In genomic region chr9:126611592-126612328, GRCh38 we compare ENCODE assay signal across 8 cellular contexts. TPM values are rescaled to one million over a fixed set of nuclear protein-coding genes. Genes with fewer than 3 reads are reported as not detected.
DNase-seq lines count a peak whose midpoint lies in the region; ATAC-seq and TF ChIP-seq lines count a peak whose summit lies in the region.

No MANE protein-coding gene starts in this region.

- H4K5ac ChIP-seq in IMR-90 (ENCODE audit: low read depth, low read length): no peak overlapping the region

- no peak overlapping the region for H4K91ac ChIP-seq in IMR-90 (ENCODE audit: insufficient read depth, low read depth, low read length)

- no peak overlapping the region for H4K8ac ChIP-seq in IMR-90 (ENCODE audit: low read depth in 2 of 2, low read length in 2 of 2)

- H3K79me1 ChIP-seq in IMR-90 (ENCODE audit: low read depth in 1 of 2, low read length in 2 of 2): no peaks in the 10 kb centered on the region

- H2AK5ac ChIP-seq in IMR-90 (ENCODE audit: low read depth, low read length): no peak overlapping the region

- 0% methylated on average over 7 of the region's 43 CpGs; no CpG with 5 or more reads in 1 of the 2 experiments for WGBS in IMR-90 (ENCODE audit: extremely low coverage in 2 of 2, insufficient read length in 1 of 2), 2 experiments

- peaks cover 5% of the 10 kb centered on the region; the same call in 1 of the 2 replicates for H4K20me1 ChIP-seq in IMR-90 (ENCODE audit: insufficient read depth, low read length)

- H2AFZ ChIP-seq in IMR-90 (replicated peaks; ENCODE audit: low read length, poor library complexity) (peak overlapping the region; percentile 16), parathyroid adenoma (no peak overlapping the region)

- TF ChIP-seq RAD21 in IMR-90 (IDR thresholded peaks at IDR 0.05; ENCODE audit: low read length): peak; percentile 60

- H3K4me3 ChIP-seq in IMR-90 (ENCODE audit: insufficient read depth, low read depth, low read length): no peak overlapping the region
- H3K4me3 ChIP-seq in SJSA1: no peak overlapping the region
- H3K4me3 ChIP-seq in parathyroid adenoma (ENCODE audit: low read depth, low read length): peak overlapping the region; percentile 29
- H3K4me3 ChIP-seq in tibial artery: peak overlapping the region in 1 of 2 donors; percentile 39

- dilution Hi-C loops in IMR-90 (cut with HindIII; ENCODE audit: low sequenced_read_pairs, unreplicated experiment): no loop called here

- no peaks in the 10 kb centered on the region for H3K9me1 ChIP-seq in IMR-90 (ENCODE audit: insufficient read depth, low read length)

- TF ChIP-seq CTCF in IMR-90 (conservative IDR thresholded peaks at IDR 0.05; ENCODE audit: low read depth, low read length) (peak; percentile 67), parathyroid adenoma (IDR thresholded peaks at IDR 0.05) (peak; percentile 66), tibial artery (IDR thresholded peaks at IDR 0.05) (peak; percentile 67 to 86)

- H3K18ac ChIP-seq in IMR-90 (ENCODE audit: low read depth, low read length): no peak overlapping the region

- H2BK15ac ChIP-seq in IMR-90 (ENCODE audit: low read depth, low read length): no peak overlapping the region

- CTCF ChIA-PET in IMR-90 (lab: Yijun Ruan, JAX): interaction anchor here (0.9 kb wide), 1 partner anchor 170 kb away, joined by 4 read pairs; no protein-coding TSS in a partner anchor

- POLR2A ChIA-PET in IMR-90 (lab: Charles Lee; ENCODE audit: unreplicated experiment): no interaction called here

- DNase-seq in DMS 273 treated with DMSO at 0.1 percent for 48 hours (lab: John Stamatoyannopoulos, UW) (peak; percentile 22), IMR-90 (peak; percentile 40), SJSA1 (ENCODE audit: low read depth in 1 of 2, low spot score in 2 of 2) (peak; percentile 30 to 65), germinal center (ENCODE audit: low spot score) (peak; percentile 79), tibial artery (peak; percentile 67 to 73), NCI-H187 (lab: John Stamatoyannopoulos, UW) (no peak)
- peak; percentile 25 to 53 (median 45) for DNase-seq in activated naive CD4-positive, alpha-beta T cell (lab: John Stamatoyannopoulos, UW)

- H3K27ac ChIP-seq in IMR-90 (ENCODE audit: insufficient read depth, low read length) (no peak overlapping the region), SJSA1 (no peak overlapping the region), parathyroid adenoma (no peak overlapping the region), tibial artery (no peak overlapping the region)

- intact Hi-C loops in IMR-90 (cut with micrococcal nuclease): loop anchor here (1.0 kb wide), 1 partner anchor 170 kb away; no protein-coding TSS in a partner anchor
- intact Hi-C loops in tibial artery (cut with DNase I; ENCODE audit: low total_unique reads): no loop called here

- in situ Hi-C loops in IMR-90 (cut with MboI; ENCODE audit: low sequenced_read_pairs): loop anchor here (5.0 kb wide), 1 partner anchor 171 kb away; no protein-coding TSS in a partner anchor

- H2BK5ac ChIP-seq in IMR-90 (ENCODE audit: low read depth, low read length, poor library complexity, severe bottlenecking): no peak overlapping the region

- H2BK20ac ChIP-seq in IMR-90 (ENCODE audit: low read depth, low read length): no peak overlapping the region

- TF ChIP-seq POLR2A in IMR-90 (IDR thresholded peaks at IDR 0.05; ENCODE audit: low read depth, low read length): no peak

- H3K4me1 ChIP-seq in IMR-90 (ENCODE audit: control insufficient read depth, insufficient read depth, low read length) (no peaks in the 10 kb centered on the region), SJSA1 (replicated peaks) (no peaks in the 10 kb centered on the region; the same call in 1 of the 2 replicates), parathyroid adenoma (no peaks in the 10 kb centered on the region), tibial artery (peaks cover 0 to 55% (median 39%) of the 10 kb centered on the region in 4 donors)

- no peak overlapping the region for H2AK9ac ChIP-seq in IMR-90 (replicated peaks; ENCODE audit: low read depth, low read length, poor library complexity)

- no peak overlapping the region for H2BK120ac ChIP-seq in IMR-90 (ENCODE audit: low read depth, low read length)

- no peaks in the 10 kb centered on the region for H3K36me3 ChIP-seq in IMR-90 (ENCODE audit: control insufficient read depth, insufficient read depth, low read length)
- H3K36me3 ChIP-seq in SJSA1: no peaks in the 10 kb centered on the region
- H3K36me3 ChIP-seq in parathyroid adenoma (ENCODE audit: control insufficient read depth, insufficient read depth, low read length): no peaks in the 10 kb centered on the region
- no peaks in the 10 kb centered on the region for H3K36me3 ChIP-seq in tibial artery

- no peak overlapping the region for H3K23ac ChIP-seq in IMR-90 (ENCODE audit: low read depth, low read length)

- peak; percentile 95 for ATAC-seq in IMR-90 (ENCODE audit: low read depth)

- H3K4me2 ChIP-seq in IMR-90 (ENCODE audit: low read depth, low read length) (no peak overlapping the region), parathyroid adenoma (ENCODE audit: low read length) (peak overlapping the region; percentile 67)

- H3K79me2 ChIP-seq in parathyroid adenoma: no peaks in the 10 kb centered on the region

- H3K9me3 ChIP-seq in IMR-90 (ENCODE audit: control insufficient read depth, insufficient read depth, low read length) (no peaks in the 10 kb centered on the region; the same call in 1 of the 2 replicates), SJSA1 (replicated peaks) (no peaks in the 10 kb centered on the region), parathyroid adenoma (ENCODE audit: control insufficient read depth, low read length) (no peaks in the 10 kb centered on the region), tibial artery (no peaks in the 10 kb centered on the region)

- H3K9ac ChIP-seq in IMR-90 (ENCODE audit: low read depth, low read length) (no peak overlapping the region), parathyroid adenoma (no peak overlapping the region)

- no peak overlapping the region for H3K56ac ChIP-seq in IMR-90 (ENCODE audit: extremely low read depth, insufficient read depth, low read length)

- no peak overlapping the region for H3K14ac ChIP-seq in IMR-90 (replicated peaks; ENCODE audit: low read depth, low read length)

- H3K4ac ChIP-seq in IMR-90 (ENCODE audit: low read depth, low read length): no peak overlapping the region

- BruUV-seq in IMR-90 (replicated peaks; lab: Mats Ljungman, UMichigan): no TSS peak

- H3K27me3 ChIP-seq in IMR-90 (ENCODE audit: control insufficient read depth, insufficient read depth, low read length) (peaks cover 93% of the 10 kb centered on the region), SJSA1 (replicated peaks) (peaks cover 79% of the 10 kb centered on the region), parathyroid adenoma (ENCODE audit: control insufficient read depth, insufficient read depth, low read length) (no peaks in the 10 kb centered on the region), tibial artery (peaks cover 0 to 91% of the 10 kb centered on the region in 2 donors)

TF ChIP-seq in IMR-90, 13 proteins besides CTCF, POLR2A, EP300 and RAD21:
- TF ChIP-seq CHD1 (IDR thresholded peaks at IDR 0.05; ENCODE audit: low read depth, low read length) (no peak), SMC3 (IDR thresholded peaks at IDR 0.05; ENCODE audit: low read depth, low read length) (peak; percentile 57)
TF ChIP-seq in IMR-90: peak in this region for 1.

RNA-seq across cellular contexts. Expression of gene LMX1B, which starts 2.0 kb away (rescaled TPM):
- total RNA-seq in IMR-90 (2012; rRNA removed): not detected in 2 replicates
- polyA plus RNA-seq in IMR-90 (2012; rRNA removed): not detected in 2 replicates
- not detected in 2 replicates for polyA plus RNA-seq in IMR-90 (2012; cell fraction: cytosol; rRNA removed)
- not detected in 2 replicates for polyA plus RNA-seq in IMR-90 (2012; cell fraction: nucleus; rRNA removed; ENCODE audit: low replicate concordance)
- total RNA-seq in SJSA1 (2014; rRNA removed; shearing (Covaris generic)): not detected in 2 replicates

Comparison
In these comparisons a context has a peak if more than half of its experiments do, and no peak if none do; other contexts are left out.
1. DNase-seq: peak in DMS 273 treated with DMSO at 0.1 percent for 48 hours (single experiment), IMR-90 (single experiment), SJSA1 (2 of 2), activated naive CD4-positive, alpha-beta T cell (4 of 4), germinal center (single experiment) and tibial artery (2 of 2); none in NCI-H187 (0 of 2).
2. Peak in every context shown above with its lines, with median percentiles within 50 percentile points of each other: CTCF ChIP-seq.